8 cellular contexts compared by ENCODE assay signal in the genomic region with DNA sequence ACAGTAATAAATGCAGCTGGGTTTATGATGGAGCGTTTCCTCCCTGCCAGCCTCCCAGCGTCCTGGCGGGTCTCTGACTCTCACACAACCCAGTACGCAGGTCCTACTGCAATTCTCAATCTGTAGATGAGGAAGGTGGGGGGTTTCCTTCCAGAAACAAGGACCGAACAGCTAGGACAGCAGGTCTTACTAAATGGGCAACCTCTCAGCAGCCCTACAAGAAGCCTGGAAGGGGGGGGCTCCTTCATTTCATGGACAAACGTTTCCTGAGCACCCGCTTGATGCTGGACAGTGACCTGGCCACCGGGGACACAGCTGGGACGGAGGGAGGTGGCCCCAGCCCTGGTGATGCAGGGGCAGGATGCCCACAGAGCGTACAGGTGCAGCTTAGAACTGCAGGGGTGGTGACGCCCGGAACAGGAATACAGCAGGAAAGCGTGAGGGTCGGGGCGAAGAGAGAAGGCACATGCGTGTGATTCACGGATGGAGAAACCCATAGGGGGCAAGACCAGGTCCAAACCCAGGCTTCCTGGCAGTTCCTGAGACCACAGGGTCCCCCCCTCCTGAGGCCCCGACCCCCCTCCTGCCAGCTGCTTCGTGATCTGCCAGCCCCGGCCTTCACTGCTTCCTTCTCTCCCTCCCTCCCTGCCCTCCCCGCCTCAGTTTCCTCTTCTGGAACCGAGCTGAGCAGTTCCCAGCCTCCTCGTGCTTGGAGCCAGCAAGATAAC. TPM values are rescaled to one million over a fixed set of nuclear protein-coding genes. Genes with fewer than 3 reads are reported as not detected.
DNase-seq lines count a peak whose midpoint lies in the region; ATAC-seq and TF ChIP-seq lines count a peak whose summit lies in the region.

No MANE protein-coding gene starts in this region.

- H3K9me3 ChIP-seq in ectodermal cell (ENCODE audit: control insufficient read depth, low read length) = no peaks in the 10 kb centered on the region
- no peaks in the 10 kb centered on the region for H3K9me3 ChIP-seq in ovary

- H3K36me3 ChIP-seq in ectodermal cell (ENCODE audit: control insufficient read depth, insufficient read depth, low read length) (no peaks in the 10 kb centered on the region), ovary (no peaks in the 10 kb centered on the region)

- TF ChIP-seq EP300 in ovary (IDR thresholded peaks at IDR 0.05) = no peak

- H3K27ac ChIP-seq in ectodermal cell (ENCODE audit: insufficient read depth, low read depth, low read length, poor library complexity, severe bottlenecking) (no peak overlapping the region), ovary (no peak overlapping the region)

- H3K4me1 ChIP-seq in ectodermal cell (ENCODE audit: control insufficient read depth, insufficient read depth, low read length) (peaks cover 26% of the 10 kb centered on the region), ovary (ENCODE audit: insufficient read depth) (peaks cover 3% of the 10 kb centered on the region)

- DNase-seq in D341Med (ENCODE audit: low spot score) (peak; percentile 58), NCI-H345 treated with DMSO at 0.1 percent for 48 hours (lab: John Stamatoyannopoulos, UW; ENCODE audit: unreplicated experiment) (peak; percentile 9), ovary (peak in 2 of 5 donors; percentile 12 to 24), mucosa of gallbladder (ENCODE audit: low spot score) (no peak), amniotic stem cell (lab: John Stamatoyannopoulos, UW) (no peak)

- no peak for TF ChIP-seq CTCF in ovary (IDR thresholded peaks at IDR 0.05)

- H3K27me3 ChIP-seq in ectodermal cell (ENCODE audit: control insufficient read depth, insufficient read depth, low read length, poor library complexity, severe bottlenecking) = peaks cover 16% of the 10 kb centered on the region
- no peaks in the 10 kb centered on the region for H3K27me3 ChIP-seq in ovary

- WGBS in ectodermal cell, 2 experiments = 30 to 31% methylated on average over 23 of the region's 23 CpGs
- 0 to 7% (median 3%) methylated on average over 23 of the region's 23 CpGs for WGBS in ovary, 3 donors

- ATAC-seq in HG03139 (IDR thresholded peaks at IDR 0.05; ENCODE audit: unreplicated experiment) (no peak), HG03025 (IDR thresholded peaks at IDR 0.05; ENCODE audit: low FRiP score, unreplicated experiment) (no peak)

- H3K4me3 ChIP-seq in ectodermal cell (ENCODE audit: insufficient read depth, low read depth, low read length) (peak overlapping the region; percentile 72), ovary (peak overlapping the region; percentile 41)

- intact Hi-C loops in ovary (cut with DNase I) = no loop called here

- TF ChIP-seq POLR2A in ovary (IDR thresholded peaks at IDR 0.05) = no peak

RNA-seq across cellular contexts. Expression of a gene that starts 0.7 kb away (rescaled TPM):
- polyA plus RNA-seq in ectodermal cell (2013, experiment 1 of 4) = 11.5 TPM
- polyA plus RNA-seq in ectodermal cell (2013, experiment 2 of 4) = 12.5 TPM
- 15.3 TPM for polyA plus RNA-seq in ectodermal cell (2013, experiment 3 of 4)
- polyA plus RNA-seq in ectodermal cell (2013, experiment 4 of 4) = 14.7 TPM
- total RNA-seq in ovary (1 to 10 TPM in 2 of 7 donors, under 1 TPM in 3, not detected in 2; 0.24 to 2.3 (median 0.55) TPM), mucosa of gallbladder (172 TPM)
- polyA plus RNA-seq in ovary = under 1 TPM in 1 of 2 donors, not detected in 1; 0.12 TPM

RNA-seq across cellular contexts. Expression of a gene that starts 51.2 kb away (rescaled TPM):
- 27.2 TPM for polyA plus RNA-seq in ectodermal cell (2013, experiment 1 of 4)
- 34.0 TPM for polyA plus RNA-seq in ectodermal cell (2013, experiment 2 of 4)
- 25.5 TPM for polyA plus RNA-seq in ectodermal cell (2013, experiment 3 of 4)
- 36.2 TPM for polyA plus RNA-seq in ectodermal cell (2013, experiment 4 of 4)
- total RNA-seq in ovary (10 to 100 TPM in 6 of 7 donors, 1 to 10 TPM in 1; 3.6 to 40.7 (median 23.0) TPM), mucosa of gallbladder (139 TPM)
- polyA plus RNA-seq in ovary = 10 to 100 TPM in 1 of 2 donors, under 1 TPM in 1; 0.62 to 15.4 TPM

Comparison
In these comparisons a context has a peak if more than half of its experiments do, and no peak if none do; other contexts are left out.
1. DNase-seq: peak in D341Med (single experiment) and NCI-H345 treated with DMSO at 0.1 percent for 48 hours (single experiment); none in mucosa of gallbladder (single experiment) and amniotic stem cell (single experiment).
2. RNA of a gene that starts 0.7 kb away (total RNA-seq): 172 TPM in mucosa of gallbladder (single experiment); 0.24 to 2.3 TPM in ovary; every median in the first group is over 10 times any median in the second.